Comparison of ENCODE assay signal across 14 cellular contexts in genomic region chr11:122755941-122756340, GRCh38.
DNase-seq lines count a peak whose midpoint lies in the region; ATAC-seq and TF ChIP-seq lines count a peak whose summit lies in the region.
"Had no signal": no experiment of that assay in that cellular context is flagged by ENCODE, and none has a peak within 500 bp of the region (broad histone marks: within the 10 kb centered on the region; RNA-seq: fewer than 3 reads in every experiment).

No MANE protein-coding gene starts in this region.

- H3K4me2 ChIP-seq in OCI-LY1 (ENCODE audit: low read length), result peak overlapping the region; percentile 18; the same call in 1 of the 2 replicates

- no peak overlapping the region for H3K4me3 Mint-ChIP-seq in stimulated activated naive CD8-positive, alpha-beta T cell treated with anti-CD3 and anti-CD28 coated beads, Interleukin-15, Interleukin-2, amounts not matched to agents 100 ng/mL and 50 ng/mL, for 24 hours

- H3K27ac ChIP-seq in OCI-LY1 (ENCODE audit: low read depth, low read length, poor library complexity, severe bottlenecking), result peak overlapping the region; percentile 48
- H3K27ac ChIP-seq in upper lobe of right lung, result peak overlapping the region; percentile 20
- H3K27ac ChIP-seq: esophagus muscularis mucosa, pancreas, vagina had no signal

- no peak overlapping the region for H3K4me3 ChIP-seq in OCI-LY1 (ENCODE audit: low read depth, low read length, poor library complexity, severe bottlenecking)
- H3K4me3 ChIP-seq in upper lobe of right lung, result no peak overlapping the region
- H3K4me3 ChIP-seq: esophagus muscularis mucosa, pancreas, vagina had no signal

- TF ChIP-seq CTCF in OCI-LY1 (IDR thresholded peaks at IDR 0.05; ENCODE audit: low read length) (no peak), upper lobe of right lung (IDR thresholded peaks at IDR 0.05) (no peak)

- H3K9me3 ChIP-seq in OCI-LY1 (ENCODE audit: low read length), result no peaks in the 10 kb centered on the region
- no peaks in the 10 kb centered on the region for H3K9me3 ChIP-seq in upper lobe of right lung
- H3K9me3 ChIP-seq: Caco-2, esophagus muscularis mucosa, pancreas, vagina had no signal

- no peaks in the 10 kb centered on the region for H3K36me3 ChIP-seq in OCI-LY1 (ENCODE audit: insufficient read depth, low read length)
- no peaks in the 10 kb centered on the region for H3K36me3 ChIP-seq in upper lobe of right lung
- H3K36me3 ChIP-seq: esophagus muscularis mucosa, pancreas, vagina had no signal

- H3K27me3 ChIP-seq in OCI-LY1 (ENCODE audit: insufficient read depth, low read length) (no peaks in the 10 kb centered on the region), upper lobe of right lung (no peaks in the 10 kb centered on the region)
- H3K27me3 ChIP-seq: esophagus muscularis mucosa, pancreas, vagina had no signal

- no peak for DNase-seq in stimulated activated naive CD8-positive, alpha-beta T cell treated with anti-CD3 and anti-CD28 coated beads, Interleukin-15, Interleukin-2, amounts not matched to agents 100 U/mL and 50 U/mL, for 24 hours
- DNase-seq in fibroblast of gingiva (ENCODE audit: low read depth), result peak; percentile 30
- no peak for DNase-seq in upper lobe of right lung
- no peak for DNase-seq in NCI-H146 (lab: John Stamatoyannopoulos, UW)
- DNase-seq: Caco-2, NCI-H1436, pancreas had no signal

- H3K9me2 ChIP-seq in OCI-LY1 (ENCODE audit: low read depth, low read length), result no peaks in the 10 kb centered on the region

- 0 out of 2 replicates have a peak overlapping the region, but pooled peaks have one; percentile 5 for H2AFZ ChIP-seq in OCI-LY1 (ENCODE audit: low read length)

- H3K27ac Mint-ChIP-seq in stimulated activated naive CD8-positive, alpha-beta T cell treated with anti-CD3 and anti-CD28 coated beads, Interleukin-15, Interleukin-2, amounts not matched to agents 100 ng/mL and 50 ng/mL, for 24 hours, result peak overlapping the region; percentile 77

- peaks cover 27% of the 10 kb centered on the region for H3K4me1 ChIP-seq in OCI-LY1 (ENCODE audit: insufficient read depth, low read length, severe bottlenecking)
- H3K4me1 ChIP-seq in upper lobe of right lung, result peaks cover 17% of the 10 kb centered on the region
- H3K4me1 ChIP-seq: Caco-2, esophagus muscularis mucosa, pancreas had no signal

- no peaks in the 10 kb centered on the region for H3K79me2 ChIP-seq in OCI-LY1 (ENCODE audit: insufficient read depth, low read length)

- 0 out of 2 replicates have a peak overlapping the region, but pooled peaks have one; percentile 1 for H3K9ac ChIP-seq in OCI-LY1 (ENCODE audit: low read length)

- no peaks in the 10 kb centered on the region for H4K20me1 ChIP-seq in OCI-LY1 (ENCODE audit: insufficient read depth, low read length)

- peaks cover 74% of the 10 kb centered on the region for H3K4me1 Mint-ChIP-seq in stimulated activated naive CD8-positive, alpha-beta T cell treated with anti-CD3 and anti-CD28 coated beads, Interleukin-15, Interleukin-2, amounts not matched to agents 100 ng/mL and 50 ng/mL, for 24 hours (ENCODE audit: low read depth)

- H3K9me3 Mint-ChIP-seq in stimulated activated naive CD8-positive, alpha-beta T cell treated with anti-CD3 and anti-CD28 coated beads, Interleukin-15, Interleukin-2, amounts not matched to agents 100 ng/mL and 50 ng/mL, for 24 hours, result no peaks in the 10 kb centered on the region

- intact Hi-C loops in upper lobe of right lung (cut with DNase I), result no loop called here

- ATAC-seq in stimulated activated naive CD8-positive, alpha-beta T cell treated with anti-CD3 and anti-CD28 coated beads, Interleukin-15, Interleukin-2, amounts not matched to agents 100 U/mL and 50 U/mL, for 24 hours, result no peak
- no peak for ATAC-seq in upper lobe of right lung
- no peak for ATAC-seq in GM21367 (IDR thresholded peaks at IDR 0.05; ENCODE audit: unreplicated experiment)
- no peak for ATAC-seq in GM21528 (IDR thresholded peaks at IDR 0.05; ENCODE audit: low FRiP score, unreplicated experiment)
- ATAC-seq: HCT116 had no signal

- H3F3A ChIP-seq in OCI-LY1 (ENCODE audit: insufficient read depth, low read length), result no peaks in the 10 kb centered on the region

- no peaks in the 10 kb centered on the region for H3K27me3 Mint-ChIP-seq in stimulated activated naive CD8-positive, alpha-beta T cell treated with anti-CD3 and anti-CD28 coated beads, Interleukin-15, Interleukin-2, amounts not matched to agents 100 ng/mL and 50 ng/mL, for 24 hours

- H3K36me3 Mint-ChIP-seq in stimulated activated naive CD8-positive, alpha-beta T cell treated with anti-CD3 and anti-CD28 coated beads, Interleukin-15, Interleukin-2, amounts not matched to agents 100 ng/mL and 50 ng/mL, for 24 hours (ENCODE audit: low read depth), result peaks cover 11% of the 10 kb centered on the region
